Comparison of ENCODE assay signal across 13 cellular contexts in the genomic region with DNA sequence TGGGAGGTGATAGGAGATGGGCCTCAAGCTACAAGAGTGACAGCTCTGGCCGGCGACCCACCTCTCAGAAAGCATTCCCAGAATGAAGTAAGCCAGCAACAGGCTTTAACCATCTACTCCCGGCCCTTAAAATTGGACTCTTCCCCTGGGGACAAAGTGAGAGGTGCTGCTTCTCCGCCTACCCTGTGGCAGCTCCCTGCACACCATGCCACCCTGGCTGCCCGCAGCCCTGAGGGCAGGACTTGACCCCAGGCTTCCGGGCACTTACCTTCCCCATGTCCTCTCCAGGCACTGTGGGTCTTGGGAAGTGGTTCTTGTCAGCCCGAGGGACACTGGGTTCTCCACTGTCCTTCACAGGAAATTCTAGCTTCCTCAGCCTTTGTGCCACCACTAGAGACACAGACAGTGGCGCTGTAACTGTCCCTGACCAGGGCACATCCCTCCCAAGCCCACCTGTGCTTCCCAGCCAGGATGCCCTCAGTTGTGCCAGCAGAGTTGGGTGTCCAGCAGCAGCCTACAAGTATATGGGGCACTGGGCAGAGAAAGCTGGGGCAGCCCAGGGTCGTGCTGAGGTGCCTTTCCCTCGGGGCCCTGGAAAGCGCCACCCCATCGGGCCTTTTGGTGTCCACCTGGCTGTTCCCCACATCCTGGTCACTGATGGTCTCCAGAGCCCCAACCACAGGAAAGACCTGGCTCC. TPM values are rescaled to one million over a fixed set of nuclear protein-coding genes. Genes with fewer than 3 reads are reported as not detected.
DNase-seq lines count a peak whose midpoint lies in the region; ATAC-seq, FAIRE-seq and TF ChIP-seq lines count a peak whose summit lies in the region.
"Had no signal": no experiment of that assay in that cellular context is flagged by ENCODE, and none has a peak within 500 bp of the region (broad histone marks: within the 10 kb centered on the region; RNA-seq: fewer than 3 reads in every experiment).

No MANE protein-coding gene starts in this region.

- H3K27me3 ChIP-seq in SK-N-SH (ENCODE audit: insufficient read depth) (no peaks in the 10 kb centered on the region), endothelial cell of umbilical vein (ENCODE audit: control insufficient read depth in 2 of 2, insufficient read depth in 2 of 2, low read length in 2 of 2) (no peaks in the 10 kb centered on the region), tibial artery (no peaks in the 10 kb centered on the region), WERI-Rb-1 (ENCODE audit: insufficient read depth, low read depth, severe bottlenecking) (no peaks in the 10 kb centered on the region)

- no peak for DNase-seq in SK-N-SH
- no peak for DNase-seq in endothelial cell of umbilical vein (ENCODE audit: low read depth, low spot score)
- no peak for DNase-seq in nephron progenitor cell
- DNase-seq in tibial artery = no peak
- DNase-seq in WERI-Rb-1 = no peak
- DNase-seq: activated CD4-positive, CD25-positive, alpha-beta regulatory T cell; activated effector memory CD4-positive, alpha-beta T cell treated with Interleukin-2 at 50 U/mL for 16 hours; NCI-H187 treated with DMSO at 0.1 percent for 48 hours; RPMI8226 had no signal

- dilution Hi-C loops in endothelial cell of umbilical vein (cut with MboI; ENCODE audit: extremely low pct_ligation_motif_present, low sequenced_read_pairs) = no loop called here

- H3K9ac ChIP-seq in SK-N-SH (no peak overlapping the region), endothelial cell of umbilical vein (replicated peaks; ENCODE audit: extremely low read depth, insufficient read depth, low read length) (no peak overlapping the region)

- 0 out of 2 replicates have a peak, but pooled peaks cover 6% of the 10 kb centered on the region for H3K79me2 ChIP-seq in SK-N-SH (ENCODE audit: insufficient read depth)
- H3K79me2 ChIP-seq in endothelial cell of umbilical vein (ENCODE audit: control insufficient read depth, insufficient read depth, low read length) = no peaks in the 10 kb centered on the region

- intact Hi-C loops in endothelial cell of umbilical vein (cut with micrococcal nuclease) (no loop called here), tibial artery (cut with DNase I; ENCODE audit: low total_unique reads) (no loop called here)

- no peak overlapping the region for H2AFZ ChIP-seq in SK-N-SH (ENCODE audit: low read depth)
- H2AFZ ChIP-seq in endothelial cell of umbilical vein (ENCODE audit: low read depth, low read length) = no peak overlapping the region

- ATAC-seq in SK-N-SH treated with all-trans-retinoic acid at 6 μM for 48 hours (no peak), GM21447 (IDR thresholded peaks at IDR 0.05; ENCODE audit: unreplicated experiment) (no peak), GM19351 (IDR thresholded peaks at IDR 0.05; ENCODE audit: unreplicated experiment) (no peak)

- H3K36me3 Mint-ChIP-seq in nephron progenitor cell (ENCODE audit: low read depth) = peaks cover 30% of the 10 kb centered on the region

- TF ChIP-seq CTCF in SK-N-SH (IDR thresholded peaks at IDR 0.05) = no peak
- no peak for TF ChIP-seq CTCF in endothelial cell of umbilical vein (IDR thresholded peaks at IDR 0.05; ENCODE audit: extremely low read depth in 1 of 2, insufficient read depth in 1 of 2, low read depth in 1 of 2, low read length in 2 of 2)
- no peak for TF ChIP-seq CTCF in nephron progenitor cell (IDR thresholded peaks at IDR 0.05)
- TF ChIP-seq CTCF in tibial artery (IDR thresholded peaks at IDR 0.05) = no peak
- TF ChIP-seq CTCF in WERI-Rb-1 (IDR thresholded peaks at IDR 0.05; ENCODE audit: low read depth, low read length) = no peak

- peaks cover 32% of the 10 kb centered on the region for H3F3A ChIP-seq in SK-N-SH (replicated peaks; ENCODE audit: insufficient read depth)

- H3K27ac ChIP-seq in SK-N-SH (ENCODE audit: low read depth in 2 of 2, low read length in 1 of 2) = peak overlapping the region; percentile 98 to 99
- peak overlapping the region; percentile 54 for H3K27ac ChIP-seq in endothelial cell of umbilical vein (ENCODE audit: insufficient read depth, low read depth, low read length)
- peak overlapping the region; percentile 93 to 98 for H3K27ac ChIP-seq in tibial artery
- H3K27ac ChIP-seq in WERI-Rb-1 = no peak overlapping the region
- H3K27ac ChIP-seq: 22Rv1 had no signal

- H3K27ac Mint-ChIP-seq in nephron progenitor cell = peak overlapping the region; percentile 85

- no peak for TF ChIP-seq POLR2A in endothelial cell of umbilical vein (IDR thresholded peaks at IDR 0.05; ENCODE audit: low read depth, low read length)

- TF ChIP-seq EP300 in SK-N-SH (IDR thresholded peaks at IDR 0.05; ENCODE audit: borderline replicate concordance in 1 of 2, low read depth in 1 of 2, low read length in 1 of 2) = no peak

- H3K4me1 Mint-ChIP-seq in nephron progenitor cell = peaks cover 50% of the 10 kb centered on the region

- POLR2A ChIA-PET in SK-N-SH (lab: Yijun Ruan, JAX) (no interaction called here), endothelial cell of umbilical vein (lab: Charles Lee) (interaction anchor here (0.5 kb wide), 1 partner anchor 31 kb away, joined by 8 read pairs; no protein-coding TSS in a partner anchor)

- CTCF ChIA-PET in SK-N-SH (lab: Yijun Ruan, JAX) (interaction anchor here (1.3 to 2.4 kb wide), 4 partner anchors 10 to 133 kb away, joined by 3 to 11 read pairs (median 6); no protein-coding TSS in a partner anchor), endothelial cell of umbilical vein (lab: Charles Lee) (interaction anchor here (1.1 to 3.2 kb wide), 4 partner anchors 20 to 133 kb away, joined by 3 to 11 read pairs (median 4); partner anchors contain the start of gene PPP2R1B)

- FAIRE-seq in endothelial cell of umbilical vein (lab: Jason Lieb, UNC) = no peak

- H3K36me3 ChIP-seq in SK-N-SH (replicated peaks in 1 of 2; ENCODE audit: control insufficient read depth in 1 of 2, insufficient read depth in 2 of 2, low read length in 1 of 2) (peaks cover 33 to 35% of the 10 kb centered on the region in 2 experiments), endothelial cell of umbilical vein (ENCODE audit: control insufficient read depth in 2 of 2, extremely low read depth in 1 of 2, insufficient read depth in 2 of 2, low read length in 2 of 2) (peaks cover 2 to 6% of the 10 kb centered on the region in 2 experiments), tibial artery (peaks cover 13 to 24% (median 23%) of the 10 kb centered on the region in 3 donors), WERI-Rb-1 (peaks cover 27% of the 10 kb centered on the region)

- no peaks in the 10 kb centered on the region for H3K27me3 Mint-ChIP-seq in nephron progenitor cell (ENCODE audit: low read depth, poor library complexity)

- H3K4me3 ChIP-seq in SK-N-SH (ENCODE audit: low read depth in 2 of 2, low read length in 1 of 2) (no peak overlapping the region), endothelial cell of umbilical vein (replicated peaks in 1 of 3; ENCODE audit: insufficient read depth in 1 of 3, low read depth in 1 of 3, low read length in 3 of 3) (no peak overlapping the region), tibial artery (no peak overlapping the region), WERI-Rb-1 (ENCODE audit: low read depth, low read length) (no peak overlapping the region)

- no peaks in the 10 kb centered on the region for H4K20me1 ChIP-seq in SK-N-SH (ENCODE audit: insufficient read depth)
- H4K20me1 ChIP-seq in endothelial cell of umbilical vein (replicated peaks; ENCODE audit: control insufficient read depth, extremely low read depth, insufficient read depth, low read length) = no peaks in the 10 kb centered on the region

- no peak overlapping the region for H3K4me3 Mint-ChIP-seq in nephron progenitor cell

- WGBS in SK-N-SH (ENCODE audit: low lambda C conversion rate) = 96% methylated on average over 10 of the region's 12 CpGs

- H3K4me1 ChIP-seq in SK-N-SH (ENCODE audit: control insufficient read depth in 1 of 2, insufficient read depth in 2 of 2, low read depth in 1 of 2, low read length in 1 of 2) (peaks cover 38 to 55% of the 10 kb centered on the region in 2 experiments), endothelial cell of umbilical vein (ENCODE audit: control insufficient read depth, extremely low read depth, insufficient read depth, low read length) (peaks cover 59% of the 10 kb centered on the region), tibial artery (peaks cover 7 to 62% (median 57%) of the 10 kb centered on the region in 4 donors)

- H3K9me2 ChIP-seq in SK-N-SH = no peaks in the 10 kb centered on the region

- H3K9me3 Mint-ChIP-seq in nephron progenitor cell = no peaks in the 10 kb centered on the region

- TSS peak; percentile 12 for BruUV-seq in endothelial cell of umbilical vein (replicated peaks; lab: Mats Ljungman, UMichigan)

- H3K9me3 ChIP-seq in SK-N-SH (no peaks in the 10 kb centered on the region), endothelial cell of umbilical vein (replicated peaks; ENCODE audit: control insufficient read depth, insufficient read depth, low read length) (no peaks in the 10 kb centered on the region), tibial artery (no peaks in the 10 kb centered on the region), WERI-Rb-1 (ENCODE audit: severe bottlenecking) (no peaks in the 10 kb centered on the region)

- H3K4me2 ChIP-seq in SK-N-SH = no peak overlapping the region
- peak overlapping the region; percentile 12 for H3K4me2 ChIP-seq in endothelial cell of umbilical vein (ENCODE audit: insufficient read depth, low read length)

- H3K9me1 ChIP-seq in endothelial cell of umbilical vein (replicated peaks; ENCODE audit: control insufficient read depth, extremely low read depth, insufficient read depth, low read length) = no peaks in the 10 kb centered on the region

- TF ChIP-seq RAD21 in SK-N-SH (IDR thresholded peaks at IDR 0.05; ENCODE audit: low read length) = no peak

TF ChIP-seq in SK-N-SH, 30 proteins besides CTCF, POLR2A, EP300 and RAD21 (continues in another document):
- TF ChIP-seq TEAD4 (IDR thresholded peaks at IDR 0.05; ENCODE audit: borderline replicate concordance, insufficient read depth) = no peak
- no peak for TF ChIP-seq RFX5 (IDR thresholded peaks at IDR 0.05; ENCODE audit: low read length)

TF ChIP-seq in SK-N-SH treated with all-trans-retinoic acid at 6 μM for 48 hours, 23 proteins besides CTCF, POLR2A, EP300 and RAD21 (continues in another document):
- no peak for TF ChIP-seq CSDC2 (CRISPR knock-in tag; IDR thresholded peaks at IDR 0.05)

TF ChIP-seq in endothelial cell of umbilical vein, 7 proteins besides CTCF, POLR2A, EP300 and RAD21 (continues in another document):
- no peak for TF ChIP-seq EZH2 (IDR thresholded peaks at IDR 0.05; ENCODE audit: borderline replicate concordance, low read depth, low read length, severe bottlenecking)

RNA-seq across cellular contexts. Expression of gene PPP2R1B, which starts 28.9 kb away (rescaled TPM):
- 25.9 and 32.3 TPM in 2 replicates for polyA plus RNA-seq in SK-N-SH (2012; rRNA removed)
- polyA plus RNA-seq in SK-N-SH (2012; cell fraction: cytosol; rRNA removed) = 24.9 and 26.8 TPM in 2 replicates
- 27.4 and 48.2 TPM in 2 replicates for polyA plus RNA-seq in SK-N-SH (2012; cell fraction: nucleus; rRNA removed)
- total RNA-seq in endothelial cell of umbilical vein = 42.7 and 50.8 TPM in 2 replicates
- 17.0 and 18.0 TPM in 2 replicates for polyA plus RNA-seq in endothelial cell of umbilical vein
- 20.0 and 22.9 TPM in 2 replicates for polyA plus RNA-seq in endothelial cell of umbilical vein (2011; cell fraction: cytosol; rRNA removed)
- 32.5 and 32.7 TPM in 2 replicates for polyA plus RNA-seq in endothelial cell of umbilical vein (2011; cell fraction: nucleus; rRNA removed)
- 31.6 and 33.7 TPM in 2 replicates for polyA plus RNA-seq in endothelial cell of umbilical vein (2012)
- 59.6 and 61.0 TPM in 2 replicates for polyA minus RNA-seq in endothelial cell of umbilical vein
- 16.8 TPM for polyA minus RNA-seq in endothelial cell of umbilical vein (2011; cell fraction: cytosol; rRNA and poly(A)+ RNA removed)
- 28.8 and 45.3 TPM in 2 replicates for polyA minus RNA-seq in endothelial cell of umbilical vein (2011; cell fraction: nucleus; rRNA and poly(A)+ RNA removed)
